In the genomic region with DNA sequence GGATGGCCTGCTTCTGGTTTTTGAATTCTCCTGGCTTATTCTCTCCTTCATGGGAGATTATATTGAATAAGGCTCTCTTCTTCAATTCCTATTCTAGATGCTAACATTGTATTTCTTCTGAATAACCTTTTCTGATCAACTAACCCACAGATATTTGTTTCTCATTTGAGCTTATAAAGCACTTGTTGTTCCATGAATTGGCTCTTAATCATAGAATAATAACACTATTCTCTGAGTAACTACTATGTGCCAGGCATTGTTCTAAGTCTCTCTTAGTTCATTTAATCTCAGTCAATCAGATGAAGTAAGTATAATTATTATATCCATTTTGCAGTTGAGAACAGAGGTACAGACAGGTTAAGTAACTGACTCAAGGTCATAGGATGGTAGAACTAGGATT, we compare ENCODE assay signal across 33 cellular contexts.
A peak's percentile ranks its signal among the peaks of the same experiment; 100 is the strongest.
DNase-seq lines count a peak whose midpoint lies in the region; ATAC-seq and TF ChIP-seq lines count a peak whose summit lies in the region.
"Had no signal": no experiment of that assay in that cellular context is flagged by ENCODE, and none has a peak within 500 bp of the region (broad histone marks: within the 10 kb centered on the region; RNA-seq: fewer than 3 reads in every experiment).

No MANE protein-coding gene starts in this region.

- no peak for ATAC-seq in HG02571 (IDR thresholded peaks at IDR 0.05; ENCODE audit: unreplicated experiment)
- ATAC-seq: A549; CD8-positive, alpha-beta T cell had no signal

- H2AFZ ChIP-seq in GM23248: no peak overlapping the region

- H3K27me3 ChIP-seq in tibial nerve (no peaks in the 10 kb centered on the region), GM23248 (replicated peaks; ENCODE audit: insufficient read depth) (no peaks in the 10 kb centered on the region)
- H3K27me3 ChIP-seq: BE2C; BLaER1; BLaER1 treated with 17β-estradiol and CSF1 and Interleukin-3, amounts not matched to agents 10 nM and 100 nM had no signal

- H3K4me3 ChIP-seq in tibial nerve (no peak overlapping the region), GM23248 (no peak overlapping the region)
- H3K4me3 ChIP-seq: A549; BLaER1; BLaER1 treated with 17β-estradiol and CSF1 and Interleukin-3, amounts not matched to agents 10 nM and 100 nM had no signal

- TF ChIP-seq EP300 in tibial nerve (IDR thresholded peaks at IDR 0.05): no peak

- in situ Hi-C loops in GM23248 (cut with MboI): loop anchor here (25.0 kb wide), 1 partner anchor 1262 kb away; no protein-coding TSS in a partner anchor

- DNase-seq in globus pallidus (ENCODE audit: low spot score) (peak; percentile 69), medulla oblongata (ENCODE audit: extremely low spot score) (peak; percentile 21), midbrain (lab: John Stamatoyannopoulos, UW) (peak; percentile 2), pons (ENCODE audit: low spot score) (peak; percentile 85), tibial nerve (ENCODE audit: low spot score in 2 of 2) (no peak), NCI-H2081 treated with DMSO at 0.1 percent for 48 hours (lab: John Stamatoyannopoulos, UW) (no peak), GM23248 (no peak)
- DNase-seq: 8988T; ACHN; AML-193; BE2C; C1 segment of cervical spinal cord; Caco-2; Calu3; CD4-positive, alpha-beta memory T cell; CD4-positive, alpha-beta T cell; CD4-positive, CD25-positive, alpha-beta regulatory T cell; CD8-positive, alpha-beta memory T cell; CD8-positive, alpha-beta T cell; COR-L47; DMS 273 treated with DMSO at 0.1 percent for 48 hours; DMS153; DMS53; DMS79; DMS79 treated with DMSO at 0.1 percent for 48 hours; DND-41; EL had no signal

- H3K4me2 ChIP-seq in GM23248 (ENCODE audit: unreplicated experiment): no peak overlapping the region
- H3K4me2 ChIP-seq: A549; BLaER1; BLaER1 treated with 17β-estradiol and CSF1 and Interleukin-3, amounts not matched to agents 10 nM and 100 nM had no signal

- H3K27ac ChIP-seq in tibial nerve (no peak overlapping the region), GM23248 (no peak overlapping the region)
- H3K27ac ChIP-seq: 22Rv1; A549; BLaER1; BLaER1 treated with 17β-estradiol and CSF1 and Interleukin-3, amounts not matched to agents 10 nM and 100 nM; C4-2B had no signal

- H3F3A ChIP-seq in GM23248 (ENCODE audit: insufficient read depth): no peaks in the 10 kb centered on the region

- no peak for TF ChIP-seq POLR2A in tibial nerve (IDR thresholded peaks at IDR 0.05)

- H4K20me1 ChIP-seq in GM23248 (ENCODE audit: insufficient read depth): no peaks in the 10 kb centered on the region
- H4K20me1 ChIP-seq: BLaER1; BLaER1 treated with 17β-estradiol and CSF1 and Interleukin-3, amounts not matched to agents 10 nM and 100 nM had no signal

- no peaks in the 10 kb centered on the region for H3K4me1 ChIP-seq in tibial nerve
- no peaks in the 10 kb centered on the region for H3K4me1 ChIP-seq in GM23248 (ENCODE audit: insufficient read depth)
- H3K4me1 ChIP-seq: A549; BE2C; BLaER1; BLaER1 treated with 17β-estradiol and CSF1 and Interleukin-3, amounts not matched to agents 10 nM and 100 nM; Caco-2 had no signal

- H3K36me3 ChIP-seq in tibial nerve (no peaks in the 10 kb centered on the region), GM23248 (ENCODE audit: low read depth) (no peaks in the 10 kb centered on the region)
- H3K36me3 ChIP-seq: BE2C; BLaER1; BLaER1 treated with 17β-estradiol and CSF1 and Interleukin-3, amounts not matched to agents 10 nM and 100 nM had no signal

- no peaks in the 10 kb centered on the region for H3K9me3 ChIP-seq in tibial nerve
- H3K9me3 ChIP-seq in GM23248 (ENCODE audit: low read depth): no peaks in the 10 kb centered on the region
- H3K9me3 ChIP-seq: A549; BE2C; BLaER1; BLaER1 treated with 17β-estradiol and CSF1 and Interleukin-3, amounts not matched to agents 10 nM and 100 nM; Caco-2 had no signal

- H3K79me2 ChIP-seq in GM23248 (ENCODE audit: insufficient read depth): no peaks in the 10 kb centered on the region

- H3K9me2 ChIP-seq in GM23248 (ENCODE audit: insufficient read depth): no peaks in the 10 kb centered on the region

- no peak for TF ChIP-seq CTCF in tibial nerve (IDR thresholded peaks at IDR 0.05)

- no peak overlapping the region for H3K9ac ChIP-seq in GM23248
- H3K9ac ChIP-seq: BLaER1; BLaER1 treated with 17β-estradiol and CSF1 and Interleukin-3, amounts not matched to agents 10 nM and 100 nM had no signal

Comparison
In these comparisons a context has a peak if more than half of its experiments do, and no peak if none do; other contexts are left out.
1. DNase-seq: peak in globus pallidus (single experiment), medulla oblongata (single experiment), midbrain (single experiment) and pons (single experiment); none in tibial nerve (0 of 2), NCI-H2081 treated with DMSO at 0.1 percent for 48 hours (single experiment) and GM23248 (single experiment).